In the genomic region with DNA sequence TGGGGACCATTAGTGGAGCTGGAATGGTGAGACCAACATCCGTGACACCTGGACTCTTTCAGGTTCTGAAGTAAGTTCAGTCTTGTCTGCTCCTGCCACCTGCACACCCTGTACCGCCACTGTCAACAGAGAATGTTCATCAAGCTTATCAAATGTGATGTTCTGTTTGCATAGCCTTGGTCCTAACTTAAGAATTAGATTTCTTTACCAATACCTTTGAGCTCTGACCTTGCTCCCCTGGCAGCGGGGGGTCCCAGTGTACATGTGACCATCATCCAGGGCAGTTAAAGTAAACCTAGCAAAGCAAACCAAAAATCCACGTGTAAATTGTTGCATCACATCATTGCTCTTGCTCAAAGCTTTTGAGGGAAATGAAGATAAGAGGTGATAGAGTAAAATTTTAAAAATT, we compare ENCODE assay signal across 22 cellular contexts. TPM values are rescaled to one million over a fixed set of nuclear protein-coding genes. Genes with fewer than 3 reads are reported as not detected.
A peak's percentile ranks its signal among the peaks of the same experiment; 100 is the strongest.
DNase-seq lines count a peak whose midpoint lies in the region; ATAC-seq and TF ChIP-seq lines count a peak whose summit lies in the region.
"Had no signal": no experiment of that assay in that cellular context is flagged by ENCODE, and none has a peak within 500 bp of the region (broad histone marks: within the 10 kb centered on the region; RNA-seq: fewer than 3 reads in every experiment).

No MANE protein-coding gene starts in this region.

- H3K36me3 ChIP-seq in body of pancreas (replicated peaks in 1 of 2; ENCODE audit: insufficient read depth in 1 of 2, low read depth in 2 of 2) (no peaks in the 10 kb centered on the region), prostate gland (no peaks in the 10 kb centered on the region)

- whole genome bisulfite sequencing in body of pancreas, 2 donors, result 41 to 46% methylated on average over 4 of the region's 4 CpGs
- 66% methylated on average over 4 of the region's 4 CpGs for WGBS in prostate gland

- intact Hi-C loops in body of pancreas (cut with DNase I), result no loop called here
- intact Hi-C loops in prostate gland (cut with DNase I), result no loop called here

- TF ChIP-seq POLR2A in body of pancreas (IDR thresholded peaks at IDR 0.05), result no peak
- no peak for TF ChIP-seq POLR2A in prostate gland (IDR thresholded peaks at IDR 0.05)

- H3K27me3 ChIP-seq in body of pancreas (no peaks in the 10 kb centered on the region), prostate gland (replicated peaks; ENCODE audit: insufficient read depth) (no peaks in the 10 kb centered on the region)
- H3K27me3 ChIP-seq: BLaER1 had no signal

- H3K4me3 ChIP-seq in LNCaP clone FGC (ENCODE audit: low read depth, low read length) (no peak overlapping the region), body of pancreas (no peak overlapping the region), prostate gland (no peak overlapping the region)
- H3K4me3 ChIP-seq: BLaER1, GM12878, HAP-1 had no signal

- peak overlapping the region; percentile 91 for H3K27ac ChIP-seq in C4-2B
- H3K27ac ChIP-seq in body of pancreas, result peak overlapping the region in 1 of 4 donors; percentile 6
- peak overlapping the region in 1 of 2 donors; percentile 68 for H3K27ac ChIP-seq in prostate gland
- H3K27ac ChIP-seq: BLaER1, RWPE1 had no signal

- TF ChIP-seq CTCF in C4-2B (conservative IDR thresholded peaks at IDR 0.05) (no peak), LNCaP clone FGC (IDR thresholded peaks at IDR 0.05; ENCODE audit: control insufficient read depth, extremely low read depth, insufficient read depth) (no peak), body of pancreas (IDR thresholded peaks at IDR 0.05) (no peak), prostate gland (IDR thresholded peaks at IDR 0.05) (no peak)

- ATAC-seq in body of pancreas (peak; percentile 16), HG03108 (IDR thresholded peaks at IDR 0.05; ENCODE audit: unreplicated experiment) (no peak), GM18868 (IDR thresholded peaks at IDR 0.05; ENCODE audit: unreplicated experiment) (no peak)
- ATAC-seq: GM12878, Panc1 had no signal

- peak; percentile 98 for DNase-seq in LNCaP clone FGC (ENCODE audit: low read depth)
- DNase-seq in body of pancreas, result no peak
- DNase-seq in prostate gland (ENCODE audit: low spot score), result peak; percentile 63
- no peak for DNase-seq in HCEC 1CT
- DNase-seq: CD4-positive, alpha-beta T cell; GOT3; KG1; NCI-H1048; NCI-H1417; NCI-H1694; NCI-H2029 treated with DMSO at 0.1 percent for 48 hours; NCI-H446 treated with DMSO at 0.1 percent for 48 hours; NCI-H526; SHP77 had no signal

- H3K9me3 ChIP-seq in body of pancreas (no peaks in the 10 kb centered on the region), prostate gland (no peaks in the 10 kb centered on the region)
- H3K9me3 ChIP-seq: BLaER1, HAP-1 had no signal

- H3K4me1 ChIP-seq in body of pancreas (peaks cover 42% of the 10 kb centered on the region), prostate gland (replicated peaks) (peaks cover 12% of the 10 kb centered on the region)
- H3K4me1 ChIP-seq: BLaER1 had no signal

RNA-seq across cellular contexts. Expression of gene SLC25A33, which starts 14.5 kb away (rescaled TPM):
- total RNA-seq in body of pancreas, result 1 to 10 TPM; 1.0 to 2.0 TPM
- 10 to 100 TPM; 10.7 to 11.9 TPM for total RNA-seq in prostate gland

RNA-seq across cellular contexts. Expression of gene TMEM201, which starts 35.0 kb away (rescaled TPM):
- total RNA-seq in body of pancreas (10 to 100 TPM in 1 of 2 donors, 1 to 10 TPM in 1; 7.3 to 12.5 TPM), prostate gland (10 to 100 TPM in 1 of 2 donors, 1 to 10 TPM in 1; 9.6 to 27.9 TPM)

Comparison
In these comparisons a context has a peak if more than half of its experiments do, and no peak if none do; other contexts are left out.
1. DNase-seq: peak in LNCaP clone FGC (single experiment) and prostate gland (single experiment); none in body of pancreas (0 of 4) and HCEC 1CT (single experiment).